In genomic region chr12:46522141-46522540, GRCh38 we compare ENCODE assay signal across 17 cellular contexts.
DNase-seq lines count a peak whose midpoint lies in the region; ATAC-seq, FAIRE-seq and TF ChIP-seq lines count a peak whose summit lies in the region.
"Had no signal": no experiment of that assay in that cellular context is flagged by ENCODE, and none has a peak within 500 bp of the region (broad histone marks: within the 10 kb centered on the region; RNA-seq: fewer than 3 reads in every experiment).

No MANE protein-coding gene starts in this region.

- H3F3A ChIP-seq in smooth muscle cell (ENCODE audit: low read depth) = peaks cover 16% of the 10 kb centered on the region

- H3K4me1 ChIP-seq in endothelial cell of umbilical vein (ENCODE audit: control insufficient read depth, extremely low read depth, insufficient read depth, low read length) (peaks cover 33% of the 10 kb centered on the region), smooth muscle cell (ENCODE audit: low read depth) (peaks cover 20% of the 10 kb centered on the region)
- H3K4me1 ChIP-seq: breast epithelium, pancreas had no signal

- CTCF ChIA-PET in endothelial cell of umbilical vein (lab: Charles Lee) = interaction anchor here (0.9 to 1.2 kb wide), 5 partner anchors 15 to 139 kb away, joined by 3 to 6 read pairs (median 3); no protein-coding TSS in a partner anchor

- POLR2A ChIA-PET in endothelial cell of umbilical vein (lab: Charles Lee) = no interaction called here

- H3K27ac Mint-ChIP-seq in activated T-cell treated with anti-CD3 and anti-CD28 coated beads, Interleukin-2, amount 50 U/mL, for 72 hours = no peak overlapping the region

- no peak for TF ChIP-seq POLR2A in endothelial cell of umbilical vein (IDR thresholded peaks at IDR 0.05; ENCODE audit: low read depth, low read length)

- H3K4me3 Mint-ChIP-seq in activated T-cell treated with anti-CD3 and anti-CD28 coated beads, Interleukin-2, amount 50 U/mL, for 72 hours = peak overlapping the region; percentile 39 to 62
- H3K4me3 Mint-ChIP-seq in activated T-cell treated with anti-CD3 and anti-CD28 coated beads, Interleukin-2, amount 50 U/mL, for 4 hours = no peak overlapping the region

- ATAC-seq in activated T-cell treated with anti-CD3 and anti-CD28 coated beads, Interleukin-2, amount 50 U/mL, for 72 hours (replicated peaks in 1 of 2) = no peak
- no peak for ATAC-seq in activated T-cell treated with anti-CD3 and anti-CD28 coated beads, Interleukin-2, amount 50 U/mL, for 4 hours
- ATAC-seq: pancreas had no signal

- H3K27me3 ChIP-seq in endothelial cell of umbilical vein (ENCODE audit: control insufficient read depth in 2 of 2, insufficient read depth in 2 of 2, low read length in 2 of 2) = no peaks in the 10 kb centered on the region
- no peaks in the 10 kb centered on the region for H3K27me3 ChIP-seq in smooth muscle cell (ENCODE audit: low read depth)
- H3K27me3 ChIP-seq: breast epithelium, pancreas, Peyer's patch had no signal

- no peaks in the 10 kb centered on the region for H3K27me3 Mint-ChIP-seq in activated T-cell treated with anti-CD3 and anti-CD28 coated beads, Interleukin-2, amount 50 U/mL, for 72 hours (ENCODE audit: low read depth)
- H3K27me3 Mint-ChIP-seq in activated T-cell treated with anti-CD3 and anti-CD28 coated beads, Interleukin-2, amount 50 U/mL, for 4 hours (ENCODE audit: low read depth) = no peaks in the 10 kb centered on the region

- no peak overlapping the region for H3K9ac ChIP-seq in SK-N-MC (ENCODE audit: insufficient read length)
- H3K9ac ChIP-seq in endothelial cell of umbilical vein (replicated peaks; ENCODE audit: extremely low read depth, insufficient read depth, low read length) = no peak overlapping the region
- no peak overlapping the region for H3K9ac ChIP-seq in smooth muscle cell (ENCODE audit: low read depth)

- H3K9me3 ChIP-seq in SK-N-MC (ENCODE audit: low read depth, low read length) = no peaks in the 10 kb centered on the region
- H3K9me3 ChIP-seq in endothelial cell of umbilical vein (replicated peaks; ENCODE audit: control insufficient read depth, insufficient read depth, low read length) = no peaks in the 10 kb centered on the region
- H3K9me3 ChIP-seq in smooth muscle cell (replicated peaks; ENCODE audit: low read depth) = no peaks in the 10 kb centered on the region
- H3K9me3 ChIP-seq: breast epithelium, pancreas, Peyer's patch had no signal

- H3K9me3 Mint-ChIP-seq in activated T-cell treated with anti-CD3 and anti-CD28 coated beads, Interleukin-2, amount 50 U/mL, for 72 hours = peaks cover 0 to under 1% of the 10 kb centered on the region in 2 donors
- H3K9me3 Mint-ChIP-seq in activated T-cell treated with anti-CD3 and anti-CD28 coated beads, Interleukin-2, amount 50 U/mL, for 4 hours = no peaks in the 10 kb centered on the region

- dilution Hi-C loops in endothelial cell of umbilical vein (cut with MboI; ENCODE audit: extremely low pct_ligation_motif_present, low sequenced_read_pairs) = no loop called here

- H3K4me3 ChIP-seq in SK-N-MC = peak overlapping the region; percentile 28; the same call in 1 of the 2 replicates
- no peak overlapping the region for H3K4me3 ChIP-seq in endothelial cell of umbilical vein (replicated peaks in 1 of 3; ENCODE audit: insufficient read depth in 1 of 3, low read depth in 1 of 3, low read length in 3 of 3)
- H3K4me3 ChIP-seq in smooth muscle cell = no peak overlapping the region
- H3K4me3 ChIP-seq: breast epithelium, pancreas, Peyer's patch had no signal

- H3K4me2 ChIP-seq in endothelial cell of umbilical vein (ENCODE audit: insufficient read depth, low read length) = peak overlapping the region; percentile 2
- peak overlapping the region; percentile 83 for H3K4me2 ChIP-seq in smooth muscle cell

- H3K27ac ChIP-seq in SK-N-MC (peak overlapping the region; percentile 79), endothelial cell of umbilical vein (ENCODE audit: insufficient read depth, low read depth, low read length) (no peak overlapping the region), smooth muscle cell (ENCODE audit: low read depth) (peak overlapping the region; percentile 97)
- H3K27ac ChIP-seq: breast epithelium, pancreas had no signal

- H4K20me1 ChIP-seq in endothelial cell of umbilical vein (replicated peaks; ENCODE audit: control insufficient read depth, extremely low read depth, insufficient read depth, low read length) (no peaks in the 10 kb centered on the region), smooth muscle cell (ENCODE audit: low read depth) (no peaks in the 10 kb centered on the region)

- no peak for TF ChIP-seq CTCF in endothelial cell of umbilical vein (IDR thresholded peaks at IDR 0.05; ENCODE audit: extremely low read depth in 1 of 2, insufficient read depth in 1 of 2, low read depth in 1 of 2, low read length in 2 of 2)
- no peak for TF ChIP-seq CTCF in smooth muscle cell (IDR thresholded peaks at IDR 0.05; ENCODE audit: borderline replicate concordance, insufficient read depth, poor library complexity, severe bottlenecking)

- H3K36me3 ChIP-seq in SK-N-MC (ENCODE audit: insufficient read depth, low read length) (no peaks in the 10 kb centered on the region), endothelial cell of umbilical vein (ENCODE audit: control insufficient read depth in 2 of 2, extremely low read depth in 1 of 2, insufficient read depth in 2 of 2, low read length in 2 of 2) (no peaks in the 10 kb centered on the region), smooth muscle cell (ENCODE audit: low read depth) (no peaks in the 10 kb centered on the region)
- H3K36me3 ChIP-seq: breast epithelium, pancreas, Peyer's patch had no signal

- H2AFZ ChIP-seq in endothelial cell of umbilical vein (ENCODE audit: low read depth, low read length) = no peak overlapping the region
- H2AFZ ChIP-seq in smooth muscle cell (ENCODE audit: low read depth) = no peak overlapping the region

- H3K36me3 Mint-ChIP-seq in activated T-cell treated with anti-CD3 and anti-CD28 coated beads, Interleukin-2, amount 50 U/mL, for 72 hours (ENCODE audit: insufficient read depth in 2 of 2) = peaks cover 1 to 5% of the 10 kb centered on the region in 2 donors
- no peaks in the 10 kb centered on the region for H3K36me3 Mint-ChIP-seq in activated T-cell treated with anti-CD3 and anti-CD28 coated beads, Interleukin-2, amount 50 U/mL, for 4 hours (ENCODE audit: insufficient read depth)

- FAIRE-seq in endothelial cell of umbilical vein (lab: Jason Lieb, UNC) = no peak
- FAIRE-seq: pancreas had no signal

- no TSS peak for BruUV-seq in endothelial cell of umbilical vein (replicated peaks; lab: Mats Ljungman, UMichigan)

- WGBS in smooth muscle cell (ENCODE audit: low lambda C conversion rate) = 36% methylated on average over 1 of the region's 1 CpG

- H3K4me1 Mint-ChIP-seq in activated T-cell treated with anti-CD3 and anti-CD28 coated beads, Interleukin-2, amount 50 U/mL, for 72 hours (ENCODE audit: low read depth) = peaks cover 71% of the 10 kb centered on the region
- peaks cover 44% of the 10 kb centered on the region for H3K4me1 Mint-ChIP-seq in activated T-cell treated with anti-CD3 and anti-CD28 coated beads, Interleukin-2, amount 50 U/mL, for 4 hours (ENCODE audit: low read depth)

- intact Hi-C loops in endothelial cell of umbilical vein (cut with micrococcal nuclease) = no loop called here

- no peaks in the 10 kb centered on the region for H3K79me2 ChIP-seq in endothelial cell of umbilical vein (ENCODE audit: control insufficient read depth, insufficient read depth, low read length)
- no peaks in the 10 kb centered on the region for H3K79me2 ChIP-seq in smooth muscle cell (ENCODE audit: low read depth)

- no peak for DNase-seq in activated T-cell treated with anti-CD3 and anti-CD28 coated beads, Interleukin-2, amount 50 U/mL, for 72 hours
- DNase-seq in activated T-cell treated with anti-CD3 and anti-CD28 coated beads, Interleukin-2, amount 50 U/mL, for 4 hours = no peak
- DNase-seq in SK-N-MC (ENCODE audit: low read depth, low spot score) (no peak), endothelial cell of umbilical vein (ENCODE audit: low read depth, low spot score) (no peak), smooth muscle cell (lab: John Stamatoyannopoulos, UW; ENCODE audit: unreplicated experiment) (no peak), NCI-H510A treated with DMSO at 0.1 percent for 48 hours (lab: John Stamatoyannopoulos, UW) (no peak), occipital lobe (lab: John Stamatoyannopoulos, UW) (no peak), T1000 (lab: John Stamatoyannopoulos, UW) (no peak)
- DNase-seq: activated gamma-delta T cell; effector CD4-positive, alpha-beta T cell; foreskin melanocyte; Karpas-422; NCI-H187 treated with DMSO at 0.1 percent for 48 hours; NCI-H526; pancreas; Peyer's patch had no signal

- no peaks in the 10 kb centered on the region for H3K9me1 ChIP-seq in endothelial cell of umbilical vein (replicated peaks; ENCODE audit: control insufficient read depth, extremely low read depth, insufficient read depth, low read length)

TF ChIP-seq in endothelial cell of umbilical vein, 7 proteins besides CTCF, POLR2A, EP300 and RAD21:
- TF ChIP-seq POLR2AphosphoS5 (IDR thresholded peaks at IDR 0.05; ENCODE audit: insufficient read depth, low read depth, low read length) (no peak), FOS (IDR thresholded peaks at IDR 0.05; ENCODE audit: borderline replicate concordance, insufficient read depth, low read length) (peak; percentile 12)
